In genomic region chr11:4156571-4156970, GRCh38 we compare ENCODE assay signal across 27 cellular contexts.
"Had no signal": no experiment of that assay in that cellular context is flagged by ENCODE, and none has a peak within 500 bp of the region (broad histone marks: within the 10 kb centered on the region; RNA-seq: fewer than 3 reads in every experiment).

No MANE protein-coding gene starts in this region.

- H3K4me3 Mint-ChIP-seq: naive B cell; natural killer cell; nephron; neural progenitor cell; stimulated activated effector memory CD8-positive, alpha-beta T cell treated with anti-CD3 and anti-CD28 coated beads, Interleukin-12 subunit alpha, Interleukin-12 subunit beta, amount 100 ng/mL, for 72 hours; stimulated activated naive B cell treated with anti-CD40 and anti-IgM and Interleukin-4, amounts not matched to agents 10 μg/mL and 1 μg/mL and 100 μg/mL, for 72 hours; stimulated activated naive CD8-positive, alpha-beta T cell treated with anti-CD3 and anti-CD28 coated beads, Interleukin-15, Interleukin-2, amounts not matched to agents 100 ng/mL and 50 ng/mL, for 24 hours; type B pancreatic cell had no signal

- H3K4me1 Mint-ChIP-seq: naive B cell; natural killer cell; nephron; neural progenitor cell; stimulated activated effector memory CD8-positive, alpha-beta T cell treated with anti-CD3 and anti-CD28 coated beads, Interleukin-12 subunit alpha, Interleukin-12 subunit beta, amount 100 ng/mL, for 72 hours had no signal

- H3K36me3 Mint-ChIP-seq: naive B cell; natural killer cell; neural progenitor cell; stimulated activated effector memory CD8-positive, alpha-beta T cell treated with anti-CD3 and anti-CD28 coated beads, Interleukin-12 subunit alpha, Interleukin-12 subunit beta, amount 100 ng/mL, for 72 hours; stimulated activated naive B cell treated with anti-CD40 and anti-IgM and Interleukin-4, amounts not matched to agents 10 μg/mL and 1 μg/mL and 100 μg/mL, for 72 hours; type B pancreatic cell had no signal

- ATAC-seq: natural killer cell; right cardiac atrium; right lobe of liver; stimulated activated effector memory CD8-positive, alpha-beta T cell treated with anti-CD3 and anti-CD28 coated beads, Interleukin-12 subunit alpha, Interleukin-12 subunit beta, amount 100 ng/mL, for 72 hours; stimulated activated naive B cell treated with anti-CD40 and anti-IgM and Interleukin-4, amounts not matched to agents 10 μg/mL and 1 μg/mL and 100 μg/mL, for 72 hours; upper lobe of right lung had no signal

- H3K9me3 Mint-ChIP-seq: natural killer cell; stimulated activated effector memory CD8-positive, alpha-beta T cell treated with anti-CD3 and anti-CD28 coated beads, Interleukin-12 subunit alpha, Interleukin-12 subunit beta, amount 100 ng/mL, for 72 hours; stimulated activated naive B cell treated with anti-CD40 and anti-IgM and Interleukin-4, amounts not matched to agents 10 μg/mL and 1 μg/mL and 100 μg/mL, for 72 hours; stimulated activated naive CD8-positive, alpha-beta T cell treated with anti-CD3 and anti-CD28 coated beads, Interleukin-15, Interleukin-2, amounts not matched to agents 100 ng/mL and 50 ng/mL, for 24 hours; type B pancreatic cell had no signal

- H3K9me3 ChIP-seq: ovary, prostate gland, right lobe of liver, sigmoid colon, suprapubic skin, testis, tibial artery, transverse colon, upper lobe of right lung, uterus had no signal

- H3K27me3 Mint-ChIP-seq: naive B cell; stimulated activated naive CD8-positive, alpha-beta T cell treated with anti-CD3 and anti-CD28 coated beads, Interleukin-15, Interleukin-2, amounts not matched to agents 100 ng/mL and 50 ng/mL, for 24 hours; type B pancreatic cell had no signal

- DNase-seq: naive B cell; natural killer cell; occipital lobe; ovary; retina; right cardiac atrium; right lobe of liver; sigmoid colon; small intestine; stimulated activated CD4-positive, alpha-beta T cell treated with anti-CD3 and anti-CD28 coated beads, Interleukin-15, amount 100 ng/mL, for 24 hours; stimulated activated CD4-positive, alpha-beta T cell treated with anti-CD3 and anti-CD28 coated beads, Interleukin-2, amount 100 ng/mL, for 24 hours; stimulated activated CD4-positive, alpha-beta T cell treated with anti-CD3 and anti-CD28 coated beads, Interleukin-2, amount 100 ng/mL, for 48 hours; stimulated activated CD4-positive, alpha-beta T cell treated with anti-CD3 and anti-CD28 coated beads, Interleukin-4, amount 100 ng/mL, for 24 hours; stimulated activated naive B cell treated with anti-CD40 and anti-IgM and Interleukin-4, amounts not matched to agents 10 μg/mL and 1 μg/mL and 100 μg/mL, for 72 hours; stimulated activated naive CD4-positive, alpha-beta T cell treated with Interleukin-2 at 50 U/mL for 16 hours; testis; tibial artery; transverse colon; upper lobe of right lung; uterus had no signal

- H3K27ac Mint-ChIP-seq: naive B cell; natural killer cell; nephron; neural progenitor cell; stimulated activated effector memory CD8-positive, alpha-beta T cell treated with anti-CD3 and anti-CD28 coated beads, Interleukin-12 subunit alpha, Interleukin-12 subunit beta, amount 100 ng/mL, for 72 hours; stimulated activated naive B cell treated with anti-CD40 and anti-IgM and Interleukin-4, amounts not matched to agents 10 μg/mL and 1 μg/mL and 100 μg/mL, for 72 hours; stimulated activated naive CD8-positive, alpha-beta T cell treated with anti-CD3 and anti-CD28 coated beads, Interleukin-15, Interleukin-2, amounts not matched to agents 100 ng/mL and 50 ng/mL, for 24 hours; type B pancreatic cell had no signal
